Comparison of ENCODE assay signal across 8 cellular contexts in the genomic region with DNA sequence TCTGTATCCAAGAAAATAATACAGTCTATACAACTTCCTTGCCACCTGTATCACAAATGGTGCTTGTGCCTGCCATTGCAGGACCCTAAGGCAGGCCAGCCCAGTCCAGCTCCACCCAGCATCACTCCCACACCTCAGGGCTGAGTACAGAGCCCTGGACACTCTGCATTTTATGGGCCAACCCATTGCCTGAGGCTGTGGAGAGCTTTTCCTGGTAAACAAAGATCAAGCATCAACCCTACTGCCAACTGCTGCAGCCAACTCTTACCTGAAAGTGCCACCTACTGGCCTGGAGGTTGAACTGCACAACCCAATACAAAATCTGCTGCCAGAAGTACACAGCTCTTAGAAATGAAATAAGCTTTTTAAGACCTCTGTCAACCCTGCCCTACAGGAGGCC.
DNase-seq lines count a peak whose midpoint lies in the region; ATAC-seq and TF ChIP-seq lines count a peak whose summit lies in the region.
"Had no signal": no experiment of that assay in that cellular context is flagged by ENCODE, and none has a peak within 500 bp of the region (broad histone marks: within the 10 kb centered on the region; RNA-seq: fewer than 3 reads in every experiment).

No MANE protein-coding gene starts in this region.

- no peak for TF ChIP-seq POLR2A in GM18505 (IDR thresholded peaks at IDR 0.05; ENCODE audit: borderline replicate concordance, extremely low read depth, insufficient read depth, insufficient read length)

- H3K4me3 ChIP-seq in astrocyte of the cerebellum (ENCODE audit: low read depth, low read length) (no peak overlapping the region), mucosa of descending colon (no peak overlapping the region)

- no peaks in the 10 kb centered on the region for H3K9me3 ChIP-seq in mucosa of descending colon

- TF ChIP-seq CTCF in astrocyte of the cerebellum (IDR thresholded peaks at IDR 0.05; ENCODE audit: low read depth, low read length, missing control alignments) (peak; percentile 30), mucosa of descending colon (IDR thresholded peaks at IDR 0.05) (peak; percentile 15)

- intact Hi-C loops in mucosa of descending colon (cut with DNase I, micrococcal nuclease) (no loop called here), left cardiac atrium (cut with DNase I) (no loop called here)

- H3K36me3 ChIP-seq in mucosa of descending colon (ENCODE audit: low read depth): no peaks in the 10 kb centered on the region

- DNase-seq in astrocyte of the cerebellum (ENCODE audit: low read depth): no peak
- peak in 1 of 3 donors; percentile 14 for DNase-seq in mucosa of descending colon
- DNase-seq in activated CD8-positive, alpha-beta memory T cell treated with anti-CD3 and anti-CD28 coated beads, Interleukin-2, amount 50 U/mL, for 4 hours: no peak
- DNase-seq in cerebellum (ENCODE audit: low spot score): no peak
- DNase-seq in left cardiac atrium: no peak
- DNase-seq: NCI-H1092 had no signal

- in situ Hi-C loops in astrocyte of the cerebellum (cut with HindIII; ENCODE audit: low sequenced_read_pairs): no loop called here

- no peaks in the 10 kb centered on the region for H3K4me1 ChIP-seq in mucosa of descending colon (ENCODE audit: low read depth)

- ATAC-seq in GM18505 (IDR thresholded peaks at IDR 0.05; ENCODE audit: unreplicated experiment): peak; percentile 78
- peak; percentile 66 for ATAC-seq in HG03175 (IDR thresholded peaks at IDR 0.05; ENCODE audit: unreplicated experiment)
- ATAC-seq in mucosa of descending colon: peak; percentile 79
- ATAC-seq in left cardiac atrium: no peak

Comparison
In these comparisons a context has a peak if more than half of its experiments do, and no peak if none do; other contexts are left out.
1. ATAC-seq: peak in GM18505 (single experiment), HG03175 (single experiment) and mucosa of descending colon (single experiment); none in left cardiac atrium (0 of 2).